ENCODE assay signal across 1 cellular context in genomic region chr4:1208970-1209704, GRCh38.
TF ChIP-seq lines count a peak whose summit lies in the region.

No MANE protein-coding gene starts in this region.

TF ChIP-seq in WTC11, 78 proteins besides CTCF, POLR2A, EP300 and RAD21 (continued from another document):
- TF ChIP-seq, protein P1, sequence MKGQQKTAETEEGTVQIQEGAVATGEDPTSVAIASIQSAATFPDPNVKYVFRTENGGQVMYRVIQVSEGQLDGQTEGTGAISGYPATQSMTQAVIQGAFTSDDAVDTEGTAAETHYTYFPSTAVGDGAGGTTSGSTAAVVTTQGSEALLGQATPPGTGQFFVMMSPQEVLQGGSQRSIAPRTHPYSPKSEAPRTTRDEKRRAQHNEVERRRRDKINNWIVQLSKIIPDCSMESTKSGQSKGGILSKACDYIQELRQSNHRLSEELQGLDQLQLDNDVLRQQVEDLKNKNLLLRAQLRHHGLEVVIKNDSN (CRISPR knock-in tag; IDR thresholded peaks at IDR 0.05) = no peak
- TF ChIP-seq ZNF138 (CRISPR knock-in tag; conservative IDR thresholded peaks at IDR 0.05) (no peak), TCF7 (CRISPR knock-in tag; IDR thresholded peaks at IDR 0.05; ENCODE audit: low read depth) (no peak)
- TF ChIP-seq, protein P2, sequence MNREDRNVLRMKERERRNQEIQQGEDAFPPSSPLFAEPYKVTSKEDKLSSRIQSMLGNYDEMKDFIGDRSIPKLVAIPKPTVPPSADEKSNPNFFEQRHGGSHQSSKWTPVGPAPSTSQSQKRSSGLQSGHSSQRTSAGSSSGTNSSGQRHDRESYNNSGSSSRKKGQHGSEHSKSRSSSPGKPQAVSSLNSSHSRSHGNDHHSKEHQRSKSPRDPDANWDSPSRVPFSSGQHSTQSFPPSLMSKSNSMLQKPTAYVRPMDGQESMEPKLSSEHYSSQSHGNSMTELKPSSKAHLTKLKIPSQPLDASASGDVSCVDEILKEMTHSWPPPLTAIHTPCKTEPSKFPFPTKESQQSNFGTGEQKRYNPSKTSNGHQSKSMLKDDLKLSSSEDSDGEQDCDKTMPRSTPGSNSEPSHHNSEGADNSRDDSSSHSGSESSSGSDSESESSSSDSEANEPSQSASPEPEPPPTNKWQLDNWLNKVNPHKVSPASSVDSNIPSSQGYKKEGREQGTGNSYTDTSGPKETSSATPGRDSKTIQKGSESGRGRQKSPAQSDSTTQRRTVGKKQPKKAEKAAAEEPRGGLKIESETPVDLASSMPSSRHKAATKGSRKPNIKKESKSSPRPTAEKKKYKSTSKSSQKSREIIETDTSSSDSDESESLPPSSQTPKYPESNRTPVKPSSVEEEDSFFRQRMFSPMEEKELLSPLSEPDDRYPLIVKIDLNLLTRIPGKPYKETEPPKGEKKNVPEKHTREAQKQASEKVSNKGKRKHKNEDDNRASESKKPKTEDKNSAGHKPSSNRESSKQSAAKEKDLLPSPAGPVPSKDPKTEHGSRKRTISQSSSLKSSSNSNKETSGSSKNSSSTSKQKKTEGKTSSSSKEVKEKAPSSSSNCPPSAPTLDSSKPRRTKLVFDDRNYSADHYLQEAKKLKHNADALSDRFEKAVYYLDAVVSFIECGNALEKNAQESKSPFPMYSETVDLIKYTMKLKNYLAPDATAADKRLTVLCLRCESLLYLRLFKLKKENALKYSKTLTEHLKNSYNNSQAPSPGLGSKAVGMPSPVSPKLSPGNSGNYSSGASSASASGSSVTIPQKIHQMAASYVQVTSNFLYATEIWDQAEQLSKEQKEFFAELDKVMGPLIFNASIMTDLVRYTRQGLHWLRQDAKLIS (CRISPR knock-in tag; IDR thresholded peaks at IDR 0.05; ENCODE audit: borderline replicate concordance) = no peak
- TF ChIP-seq, protein P3, sequence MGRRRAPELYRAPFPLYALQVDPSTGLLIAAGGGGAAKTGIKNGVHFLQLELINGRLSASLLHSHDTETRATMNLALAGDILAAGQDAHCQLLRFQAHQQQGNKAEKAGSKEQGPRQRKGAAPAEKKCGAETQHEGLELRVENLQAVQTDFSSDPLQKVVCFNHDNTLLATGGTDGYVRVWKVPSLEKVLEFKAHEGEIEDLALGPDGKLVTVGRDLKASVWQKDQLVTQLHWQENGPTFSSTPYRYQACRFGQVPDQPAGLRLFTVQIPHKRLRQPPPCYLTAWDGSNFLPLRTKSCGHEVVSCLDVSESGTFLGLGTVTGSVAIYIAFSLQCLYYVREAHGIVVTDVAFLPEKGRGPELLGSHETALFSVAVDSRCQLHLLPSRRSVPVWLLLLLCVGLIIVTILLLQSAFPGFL (CRISPR knock-in tag; IDR thresholded peaks at IDR 0.05; ENCODE audit: borderline replicate concordance) = no peak
TF ChIP-seq in WTC11: peak in this region for 0.
